8 cellular contexts compared by ENCODE assay signal in genomic region chr17:21098934-21099687, GRCh38. TPM values are rescaled to one million over a fixed set of nuclear protein-coding genes. Genes with fewer than 3 reads are reported as not detected.
DNase-seq lines count a peak whose midpoint lies in the region; ATAC-seq lines count a peak whose summit lies in the region.

No MANE protein-coding gene starts in this region.

- H3K4me1 ChIP-seq in skeletal muscle satellite cell (ENCODE audit: control insufficient read depth, insufficient read depth, low read length), result no peaks in the 10 kb centered on the region

- H3K4me3 ChIP-seq in iPS-11a (ENCODE audit: low read depth, low read length) (peak overlapping the region; percentile 81), skeletal muscle satellite cell (ENCODE audit: low read length) (peak overlapping the region; percentile 77)

- H3K9me3 ChIP-seq in skeletal muscle satellite cell (replicated peaks; ENCODE audit: low read length), result no peaks in the 10 kb centered on the region

- no peaks in the 10 kb centered on the region for H3K36me3 ChIP-seq in skeletal muscle satellite cell (ENCODE audit: insufficient read depth, low read length)

- DNase-seq in NK-92 treated with Interleukin-12 subunit alpha and Interleukin-12 subunit beta, amount 100 ng/mL, for 24 hours (lab: John Stamatoyannopoulos, UW), result peak; percentile 60
- DNase-seq in NK-92 (lab: John Stamatoyannopoulos, UW; ENCODE audit: unreplicated experiment), result no peak
- DNase-seq in NCI-H1694 (lab: John Stamatoyannopoulos, UW), result peak; percentile 90
- peak; percentile 76 for DNase-seq in T-helper 2 cell treated with Interferon-gamma antibody and Interleukin-4, amounts not matched to agents 5 μg/mL and 100 μg/mL, for 36 hours (ENCODE audit: low spot score)
- peak; percentile 84 for DNase-seq in astrocyte of the hippocampus (ENCODE audit: low read depth, low spot score)

- H3K27me3 Mint-ChIP-seq in T-helper 2 cell treated with Interferon-gamma antibody and Interleukin-4, amounts not matched to agents 5 μg/mL and 100 μg/mL, for 36 hours (ENCODE audit: low read depth), result no peaks in the 10 kb centered on the region

- H3K4me2 ChIP-seq in skeletal muscle satellite cell (ENCODE audit: low read length), result peak overlapping the region; percentile 86

- ATAC-seq in HG02943 (IDR thresholded peaks at IDR 0.05; ENCODE audit: low read depth, unreplicated experiment), result peak; percentile 97

- H3K4me1 Mint-ChIP-seq in T-helper 2 cell treated with Interferon-gamma antibody and Interleukin-4, amounts not matched to agents 5 μg/mL and 100 μg/mL, for 36 hours (ENCODE audit: low read depth), result peaks cover 5% of the 10 kb centered on the region

- no peaks in the 10 kb centered on the region for H3K9me3 Mint-ChIP-seq in T-helper 2 cell treated with Interferon-gamma antibody and Interleukin-4, amounts not matched to agents 5 μg/mL and 100 μg/mL, for 36 hours

- H3K27ac Mint-ChIP-seq in T-helper 2 cell treated with Interferon-gamma antibody and Interleukin-4, amounts not matched to agents 5 μg/mL and 100 μg/mL, for 36 hours, result peak overlapping the region; percentile 93

- H3K27me3 ChIP-seq in skeletal muscle satellite cell (ENCODE audit: control insufficient read depth, insufficient read depth, low read length), result no peaks in the 10 kb centered on the region

- H3K4me3 Mint-ChIP-seq in T-helper 2 cell treated with Interferon-gamma antibody and Interleukin-4, amounts not matched to agents 5 μg/mL and 100 μg/mL, for 36 hours, result peak overlapping the region; percentile 91

- H3K9ac ChIP-seq in skeletal muscle satellite cell (ENCODE audit: low read depth, low read length), result peak overlapping the region; percentile 61

- H3K36me3 Mint-ChIP-seq in T-helper 2 cell treated with Interferon-gamma antibody and Interleukin-4, amounts not matched to agents 5 μg/mL and 100 μg/mL, for 36 hours (ENCODE audit: low read depth), result no peaks in the 10 kb centered on the region

RNA-seq across cellular contexts. Expression of gene DHRS7B, which starts 27.7 kb away (rescaled TPM):
- 17.2 and 21.2 TPM in 2 replicates for total RNA-seq in skeletal muscle satellite cell (2012; rRNA removed)

RNA-seq across cellular contexts. Expression of gene USP22, which starts 56.3 kb away (rescaled TPM):
- 188 and 192 TPM in 2 replicates for total RNA-seq in skeletal muscle satellite cell (2012; rRNA removed)
